In the genomic region with DNA sequence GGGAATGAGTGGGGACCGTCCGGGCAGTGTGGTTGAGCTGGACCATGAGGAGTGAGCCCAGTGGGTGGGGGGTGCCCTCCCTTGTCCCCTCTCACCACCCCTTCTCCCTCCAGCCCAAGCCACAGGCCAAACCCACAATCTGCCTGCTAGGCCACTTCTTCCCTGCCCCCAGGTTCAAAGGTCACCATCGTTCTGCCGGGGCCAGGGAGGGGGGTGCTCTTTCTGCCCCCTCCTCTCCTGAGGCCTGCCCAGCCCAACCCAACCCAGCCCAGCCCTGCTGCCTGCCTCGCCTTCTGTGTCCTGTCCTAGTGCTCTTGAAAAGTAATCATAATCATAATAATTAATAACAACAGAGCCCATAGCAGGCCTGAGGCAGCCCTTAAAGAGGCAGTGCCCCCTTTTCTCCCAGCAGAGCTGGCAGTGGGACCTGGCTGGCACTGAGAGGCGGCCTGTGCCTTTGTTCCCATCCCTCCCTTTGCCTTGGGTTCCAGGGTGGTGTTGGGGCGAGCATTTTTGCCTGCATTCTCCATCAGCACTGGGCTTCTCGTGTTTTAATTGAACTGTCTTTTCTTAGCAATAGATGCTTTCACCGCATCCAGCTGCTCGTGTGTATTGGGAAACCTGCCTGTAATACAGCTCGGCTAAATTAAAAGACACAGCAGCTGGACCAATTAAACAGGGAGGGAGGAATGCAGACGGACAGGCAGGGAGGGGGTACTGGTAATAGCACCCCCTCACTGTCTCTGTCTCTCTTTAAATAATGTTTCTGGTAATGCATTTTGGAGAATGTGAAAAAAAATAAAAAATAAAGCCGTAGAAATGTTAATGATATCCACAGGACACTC, we compare ENCODE assay signal across 1 cellular context.
TF ChIP-seq lines count a peak whose summit lies in the region.

No MANE protein-coding gene starts in this region.

TF ChIP-seq in H1, 55 proteins besides CTCF, POLR2A, EP300 and RAD21:
- no peak for TF ChIP-seq PHF8 (conservative IDR thresholded peaks at IDR 0.05; ENCODE audit: low read depth, low read length)
- TF ChIP-seq FOSL1 (IDR thresholded peaks at IDR 0.05; ENCODE audit: insufficient read depth, low read depth, low read length), result no peak
- TF ChIP-seq RFX5 (IDR thresholded peaks at IDR 0.05; ENCODE audit: borderline replicate concordance, low read depth, low read length), result no peak
- TF ChIP-seq BACH1 (IDR thresholded peaks at IDR 0.05; ENCODE audit: low read length), result no peak
- TF ChIP-seq SIRT6 (IDR thresholded peaks at IDR 0.05; ENCODE audit: low read length), result no peak
- no peak for TF ChIP-seq CBX5 (IDR thresholded peaks at IDR 0.05; ENCODE audit: low read depth, low read length)
- TF ChIP-seq SP4 (IDR thresholded peaks at IDR 0.05; ENCODE audit: low read length), result no peak
- TF ChIP-seq, protein P1, sequence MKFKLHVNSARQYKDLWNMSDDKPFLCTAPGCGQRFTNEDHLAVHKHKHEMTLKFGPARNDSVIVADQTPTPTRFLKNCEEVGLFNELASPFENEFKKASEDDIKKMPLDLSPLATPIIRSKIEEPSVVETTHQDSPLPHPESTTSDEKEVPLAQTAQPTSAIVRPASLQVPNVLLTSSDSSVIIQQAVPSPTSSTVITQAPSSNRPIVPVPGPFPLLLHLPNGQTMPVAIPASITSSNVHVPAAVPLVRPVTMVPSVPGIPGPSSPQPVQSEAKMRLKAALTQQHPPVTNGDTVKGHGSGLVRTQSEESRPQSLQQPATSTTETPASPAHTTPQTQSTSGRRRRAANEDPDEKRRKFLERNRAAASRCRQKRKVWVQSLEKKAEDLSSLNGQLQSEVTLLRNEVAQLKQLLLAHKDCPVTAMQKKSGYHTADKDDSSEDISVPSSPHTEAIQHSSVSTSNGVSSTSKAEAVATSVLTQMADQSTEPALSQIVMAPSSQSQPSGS (IDR thresholded peaks at IDR 0.05; ENCODE audit: low read length), result no peak
- TF ChIP-seq POLR2AphosphoS5 (IDR thresholded peaks at IDR 0.05; ENCODE audit: low read depth, low read length), result no peak
- no peak for TF ChIP-seq HDAC2 (IDR thresholded peaks at IDR 0.05; ENCODE audit: borderline replicate concordance in 1 of 2, low read depth in 2 of 2, low read length in 2 of 2)
